Comparison of ENCODE assay signal across 1 cellular context in the genomic region with DNA sequence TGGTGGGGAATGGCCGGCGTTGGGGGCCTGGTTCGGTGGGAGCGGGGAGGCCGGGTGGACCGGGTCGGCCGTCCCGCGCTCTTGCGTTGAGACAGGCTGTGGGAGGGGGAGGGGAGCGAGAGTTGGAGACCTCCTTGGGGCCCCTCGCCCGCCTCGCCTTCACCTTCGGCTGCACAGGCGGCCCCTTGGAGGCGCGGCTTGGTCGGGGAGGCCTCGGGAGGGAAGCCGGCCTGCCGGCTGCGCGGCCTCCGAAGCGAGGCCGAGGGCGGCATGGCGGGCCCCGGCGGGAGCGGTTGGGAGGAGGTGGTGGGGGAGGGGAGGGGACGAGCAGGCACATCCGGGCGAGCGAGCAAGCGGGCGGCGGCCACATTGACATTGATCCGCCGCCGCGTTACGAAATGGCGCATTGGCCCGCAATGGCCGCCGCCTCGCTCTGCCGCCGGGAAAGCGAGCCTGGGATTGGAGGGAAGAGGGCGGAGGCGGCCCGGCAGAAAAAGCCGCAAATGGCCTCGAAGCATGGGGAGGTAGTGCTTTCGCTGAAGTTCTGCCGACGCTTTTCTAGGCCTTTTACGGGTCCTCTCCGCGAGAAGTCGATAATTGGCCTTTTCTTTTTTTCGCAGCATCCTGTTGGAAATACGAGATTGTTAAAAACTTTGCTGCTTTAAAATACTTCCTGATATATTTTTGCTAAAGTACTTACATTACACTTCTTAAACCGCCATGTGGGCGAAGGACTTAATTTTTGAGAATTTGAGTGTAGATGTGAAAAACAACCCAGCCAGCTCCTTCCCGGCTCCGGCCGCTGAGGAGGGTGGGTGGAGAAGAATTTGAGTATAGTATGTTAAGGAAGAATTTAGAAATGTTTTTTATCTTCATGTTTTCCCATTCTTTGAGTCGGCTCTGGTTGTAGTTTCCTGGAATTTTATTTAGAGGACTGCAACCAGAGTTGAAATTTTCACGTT.
TF ChIP-seq lines count a peak whose summit lies in the region.

No MANE protein-coding gene starts in this region.

TF ChIP-seq in WTC11, 78 proteins besides CTCF, POLR2A, EP300 and RAD21 (continued from another document):
- peak; percentile 85 for TF ChIP-seq MYBL2 (CRISPR knock-in tag; IDR thresholded peaks at IDR 0.05)
- TF ChIP-seq, protein P1, sequence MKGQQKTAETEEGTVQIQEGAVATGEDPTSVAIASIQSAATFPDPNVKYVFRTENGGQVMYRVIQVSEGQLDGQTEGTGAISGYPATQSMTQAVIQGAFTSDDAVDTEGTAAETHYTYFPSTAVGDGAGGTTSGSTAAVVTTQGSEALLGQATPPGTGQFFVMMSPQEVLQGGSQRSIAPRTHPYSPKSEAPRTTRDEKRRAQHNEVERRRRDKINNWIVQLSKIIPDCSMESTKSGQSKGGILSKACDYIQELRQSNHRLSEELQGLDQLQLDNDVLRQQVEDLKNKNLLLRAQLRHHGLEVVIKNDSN (CRISPR knock-in tag; IDR thresholded peaks at IDR 0.05): peak; percentile 59; the same call in 1 of the 2 replicates
- TF ChIP-seq EMX1 (CRISPR knock-in tag; IDR thresholded peaks at IDR 0.05): peak; percentile 91
- TF ChIP-seq ELF4 (CRISPR knock-in tag; IDR thresholded peaks at IDR 0.05; ENCODE audit: low read depth): 0 out of 2 replicates have a peak, but pooled peaks have one; percentile 32
- TF ChIP-seq ZNF121 (CRISPR knock-in tag; IDR thresholded peaks at IDR 0.05): no peak
- TF ChIP-seq, protein P2, sequence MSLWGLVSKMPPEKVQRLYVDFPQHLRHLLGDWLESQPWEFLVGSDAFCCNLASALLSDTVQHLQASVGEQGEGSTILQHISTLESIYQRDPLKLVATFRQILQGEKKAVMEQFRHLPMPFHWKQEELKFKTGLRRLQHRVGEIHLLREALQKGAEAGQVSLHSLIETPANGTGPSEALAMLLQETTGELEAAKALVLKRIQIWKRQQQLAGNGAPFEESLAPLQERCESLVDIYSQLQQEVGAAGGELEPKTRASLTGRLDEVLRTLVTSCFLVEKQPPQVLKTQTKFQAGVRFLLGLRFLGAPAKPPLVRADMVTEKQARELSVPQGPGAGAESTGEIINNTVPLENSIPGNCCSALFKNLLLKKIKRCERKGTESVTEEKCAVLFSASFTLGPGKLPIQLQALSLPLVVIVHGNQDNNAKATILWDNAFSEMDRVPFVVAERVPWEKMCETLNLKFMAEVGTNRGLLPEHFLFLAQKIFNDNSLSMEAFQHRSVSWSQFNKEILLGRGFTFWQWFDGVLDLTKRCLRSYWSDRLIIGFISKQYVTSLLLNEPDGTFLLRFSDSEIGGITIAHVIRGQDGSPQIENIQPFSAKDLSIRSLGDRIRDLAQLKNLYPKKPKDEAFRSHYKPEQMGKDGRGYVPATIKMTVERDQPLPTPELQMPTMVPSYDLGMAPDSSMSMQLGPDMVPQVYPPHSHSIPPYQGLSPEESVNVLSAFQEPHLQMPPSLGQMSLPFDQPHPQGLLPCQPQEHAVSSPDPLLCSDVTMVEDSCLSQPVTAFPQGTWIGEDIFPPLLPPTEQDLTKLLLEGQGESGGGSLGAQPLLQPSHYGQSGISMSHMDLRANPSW (CRISPR knock-in tag; conservative IDR thresholded peaks at IDR 0.05; ENCODE audit: low read depth): no peak
- no peak for TF ChIP-seq ZNF423 (CRISPR knock-in tag; IDR thresholded peaks at IDR 0.05)
- TF ChIP-seq, protein P3, sequence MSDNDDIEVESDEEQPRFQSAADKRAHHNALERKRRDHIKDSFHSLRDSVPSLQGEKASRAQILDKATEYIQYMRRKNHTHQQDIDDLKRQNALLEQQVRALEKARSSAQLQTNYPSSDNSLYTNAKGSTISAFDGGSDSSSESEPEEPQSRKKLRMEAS (CRISPR knock-in tag; IDR thresholded peaks at IDR 0.05): peak; percentile 61
- TF ChIP-seq ZNF416 (CRISPR knock-in tag; IDR thresholded peaks at IDR 0.05): peak; percentile 87; the same call in 1 of the 2 replicates
- TF ChIP-seq, protein P4, sequence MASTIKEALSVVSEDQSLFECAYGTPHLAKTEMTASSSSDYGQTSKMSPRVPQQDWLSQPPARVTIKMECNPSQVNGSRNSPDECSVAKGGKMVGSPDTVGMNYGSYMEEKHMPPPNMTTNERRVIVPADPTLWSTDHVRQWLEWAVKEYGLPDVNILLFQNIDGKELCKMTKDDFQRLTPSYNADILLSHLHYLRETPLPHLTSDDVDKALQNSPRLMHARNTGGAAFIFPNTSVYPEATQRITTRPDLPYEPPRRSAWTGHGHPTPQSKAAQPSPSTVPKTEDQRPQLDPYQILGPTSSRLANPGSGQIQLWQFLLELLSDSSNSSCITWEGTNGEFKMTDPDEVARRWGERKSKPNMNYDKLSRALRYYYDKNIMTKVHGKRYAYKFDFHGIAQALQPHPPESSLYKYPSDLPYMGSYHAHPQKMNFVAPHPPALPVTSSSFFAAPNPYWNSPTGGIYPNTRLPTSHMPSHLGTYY (CRISPR knock-in tag; IDR thresholded peaks at IDR 0.05): peak; percentile 86; the same call in 1 of the 2 replicates
- TF ChIP-seq, protein P5, sequence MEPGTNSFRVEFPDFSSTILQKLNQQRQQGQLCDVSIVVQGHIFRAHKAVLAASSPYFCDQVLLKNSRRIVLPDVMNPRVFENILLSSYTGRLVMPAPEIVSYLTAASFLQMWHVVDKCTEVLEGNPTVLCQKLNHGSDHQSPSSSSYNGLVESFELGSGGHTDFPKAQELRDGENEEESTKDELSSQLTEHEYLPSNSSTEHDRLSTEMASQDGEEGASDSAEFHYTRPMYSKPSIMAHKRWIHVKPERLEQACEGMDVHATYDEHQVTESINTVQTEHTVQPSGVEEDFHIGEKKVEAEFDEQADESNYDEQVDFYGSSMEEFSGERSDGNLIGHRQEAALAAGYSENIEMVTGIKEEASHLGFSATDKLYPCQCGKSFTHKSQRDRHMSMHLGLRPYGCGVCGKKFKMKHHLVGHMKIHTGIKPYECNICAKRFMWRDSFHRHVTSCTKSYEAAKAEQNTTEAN (CRISPR knock-in tag; IDR thresholded peaks at IDR 0.05): peak; percentile 74; the same call in 1 of the 2 replicates
- 0 out of 2 replicates have a peak, but pooled peaks have one; percentile 47 for TF ChIP-seq ESRRA (CRISPR knock-in tag; IDR thresholded peaks at IDR 0.05; ENCODE audit: borderline replicate concordance)
- TF ChIP-seq ETV6 (CRISPR knock-in tag; IDR thresholded peaks at IDR 0.05): peak; percentile 75; the same call in 1 of the 2 replicates
- TF ChIP-seq ZNF263 (CRISPR knock-in tag; IDR thresholded peaks at IDR 0.05; ENCODE audit: low read depth): no peak
- TF ChIP-seq, protein P6, sequence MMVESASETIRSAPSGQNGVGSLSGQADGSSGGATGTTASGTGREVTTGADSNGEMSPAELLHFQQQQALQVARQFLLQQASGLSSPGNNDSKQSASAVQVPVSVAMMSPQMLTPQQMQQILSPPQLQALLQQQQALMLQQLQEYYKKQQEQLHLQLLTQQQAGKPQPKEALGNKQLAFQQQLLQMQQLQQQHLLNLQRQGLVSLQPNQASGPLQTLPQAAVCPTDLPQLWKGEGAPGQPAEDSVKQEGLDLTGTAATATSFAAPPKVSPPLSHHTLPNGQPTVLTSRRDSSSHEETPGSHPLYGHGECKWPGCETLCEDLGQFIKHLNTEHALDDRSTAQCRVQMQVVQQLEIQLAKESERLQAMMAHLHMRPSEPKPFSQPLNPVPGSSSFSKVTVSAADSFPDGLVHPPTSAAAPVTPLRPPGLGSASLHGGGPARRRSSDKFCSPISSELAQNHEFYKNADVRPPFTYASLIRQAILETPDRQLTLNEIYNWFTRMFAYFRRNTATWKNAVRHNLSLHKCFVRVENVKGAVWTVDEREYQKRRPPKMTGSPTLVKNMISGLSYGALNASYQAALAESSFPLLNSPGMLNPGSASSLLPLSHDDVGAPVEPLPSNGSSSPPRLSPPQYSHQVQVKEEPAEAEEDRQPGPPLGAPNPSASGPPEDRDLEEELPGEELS (CRISPR knock-in tag; IDR thresholded peaks at IDR 0.05): peak; percentile 80
- TF ChIP-seq, protein P7, sequence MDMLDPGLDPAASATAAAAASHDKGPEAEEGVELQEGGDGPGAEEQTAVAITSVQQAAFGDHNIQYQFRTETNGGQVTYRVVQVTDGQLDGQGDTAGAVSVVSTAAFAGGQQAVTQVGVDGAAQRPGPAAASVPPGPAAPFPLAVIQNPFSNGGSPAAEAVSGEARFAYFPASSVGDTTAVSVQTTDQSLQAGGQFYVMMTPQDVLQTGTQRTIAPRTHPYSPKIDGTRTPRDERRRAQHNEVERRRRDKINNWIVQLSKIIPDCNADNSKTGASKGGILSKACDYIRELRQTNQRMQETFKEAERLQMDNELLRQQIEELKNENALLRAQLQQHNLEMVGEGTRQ (CRISPR knock-in tag; IDR thresholded peaks at IDR 0.05): peak; percentile 63
- TF ChIP-seq, protein P8, sequence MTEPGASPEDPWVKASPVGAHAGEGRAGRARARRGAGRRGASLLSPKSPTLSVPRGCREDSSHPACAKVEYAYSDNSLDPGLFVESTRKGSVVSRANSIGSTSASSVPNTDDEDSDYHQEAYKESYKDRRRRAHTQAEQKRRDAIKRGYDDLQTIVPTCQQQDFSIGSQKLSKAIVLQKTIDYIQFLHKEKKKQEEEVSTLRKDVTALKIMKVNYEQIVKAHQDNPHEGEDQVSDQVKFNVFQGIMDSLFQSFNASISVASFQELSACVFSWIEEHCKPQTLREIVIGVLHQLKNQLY (CRISPR knock-in tag; IDR thresholded peaks at IDR 0.05): no peak
- TF ChIP-seq TEAD4 (CRISPR knock-in tag; IDR thresholded peaks at IDR 0.05): no peak
- TF ChIP-seq, protein P9, sequence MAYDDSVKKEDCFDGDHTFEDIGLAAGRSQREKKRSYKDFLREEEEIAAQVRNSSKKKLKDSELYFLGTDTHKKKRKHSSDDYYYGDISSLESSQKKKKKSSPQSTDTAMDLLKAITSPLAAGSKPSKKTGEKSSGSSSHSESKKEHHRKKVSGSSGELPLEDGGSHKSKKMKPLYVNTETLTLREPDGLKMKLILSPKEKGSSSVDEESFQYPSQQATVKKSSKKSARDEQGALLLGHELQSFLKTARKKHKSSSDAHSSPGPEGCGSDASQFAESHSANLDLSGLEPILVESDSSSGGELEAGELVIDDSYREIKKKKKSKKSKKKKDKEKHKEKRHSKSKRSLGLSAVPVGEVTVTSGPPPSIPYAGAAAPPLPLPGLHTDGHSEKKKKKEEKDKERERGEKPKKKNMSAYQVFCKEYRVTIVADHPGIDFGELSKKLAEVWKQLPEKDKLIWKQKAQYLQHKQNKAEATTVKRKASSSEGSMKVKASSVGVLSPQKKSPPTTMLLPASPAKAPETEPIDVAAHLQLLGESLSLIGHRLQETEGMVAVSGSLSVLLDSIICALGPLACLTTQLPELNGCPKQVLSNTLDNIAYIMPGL (CRISPR knock-in tag; IDR thresholded peaks at IDR 0.05): no peak; the same call in 1 of the 2 replicates
- TF ChIP-seq ZNF671 (CRISPR knock-in tag; IDR thresholded peaks at IDR 0.05): peak; percentile 80; the same call in 1 of the 2 replicates
- peak; percentile 85 for TF ChIP-seq NFATC4 (CRISPR knock-in tag; IDR thresholded peaks at IDR 0.05)
- TF ChIP-seq PRRX2 (CRISPR knock-in tag; IDR thresholded peaks at IDR 0.05): peak; percentile 3
- TF ChIP-seq RELA (CRISPR knock-in tag; IDR thresholded peaks at IDR 0.05; ENCODE audit: borderline replicate concordance): peak; percentile 46; the same call in 1 of the 2 replicates
- no peak; the same call in 1 of the 2 replicates for TF ChIP-seq FOXP1 (CRISPR knock-in tag; IDR thresholded peaks at IDR 0.05; ENCODE audit: borderline replicate concordance)
